Comparison of ENCODE assay signal across 10 cellular contexts in the genomic region with DNA sequence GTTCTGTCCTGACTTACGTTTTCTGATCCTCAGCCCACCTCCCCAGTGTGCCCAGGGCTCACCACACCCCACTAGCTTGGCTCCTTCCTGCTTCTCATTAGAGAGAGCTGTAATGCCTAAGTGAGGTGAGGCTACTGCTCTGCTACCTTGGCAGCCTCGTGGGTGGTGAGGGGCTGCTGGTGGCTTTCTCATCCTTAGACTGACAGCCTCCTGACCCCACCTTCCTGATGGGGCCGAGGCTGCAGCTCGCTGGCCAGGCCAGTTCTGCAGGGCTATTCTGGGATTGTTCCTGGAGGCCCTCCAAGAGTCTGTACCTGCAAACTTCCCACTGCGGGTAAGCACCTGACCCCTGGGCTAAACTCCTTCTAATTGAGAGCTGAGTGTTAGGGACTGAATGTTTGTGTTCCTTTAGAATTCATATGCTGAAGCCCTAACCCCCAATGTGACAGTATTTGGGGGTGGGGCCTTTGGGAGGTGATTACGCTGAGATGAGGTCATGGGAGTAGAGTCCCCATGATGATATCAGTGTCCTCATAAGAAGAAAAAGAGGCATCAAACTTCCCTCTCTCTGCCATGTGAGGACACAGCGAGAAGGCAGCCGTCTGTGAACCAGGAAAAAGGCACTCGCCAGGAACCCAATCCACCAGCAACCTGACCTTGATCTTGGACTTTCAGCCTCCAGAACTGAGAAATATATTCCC. TPM values are rescaled to one million over a fixed set of nuclear protein-coding genes. Genes with fewer than 3 reads are reported as not detected.
DNase-seq lines count a peak whose midpoint lies in the region; ATAC-seq and TF ChIP-seq lines count a peak whose summit lies in the region.
"Had no signal": no experiment of that assay in that cellular context is flagged by ENCODE, and none has a peak within 500 bp of the region (broad histone marks: within the 10 kb centered on the region; RNA-seq: fewer than 3 reads in every experiment).

No MANE protein-coding gene starts in this region.

- TF ChIP-seq POLR2A in body of pancreas (IDR thresholded peaks at IDR 0.05), result no peak

- no peak for TF ChIP-seq CTCF in body of pancreas (IDR thresholded peaks at IDR 0.05)

- intact Hi-C loops in body of pancreas (cut with DNase I) (no loop called here), posterior vena cava (cut with DNase I) (no loop called here)

- H3K27ac ChIP-seq in body of pancreas (peak overlapping the region; percentile 58 to 76 (median 59)), SJCRH30 (no peak overlapping the region)

- H3K9me3 ChIP-seq in body of pancreas, result no peaks in the 10 kb centered on the region
- no peaks in the 10 kb centered on the region for H3K9me3 ChIP-seq in SJCRH30 (replicated peaks)

- WGBS in body of pancreas, 2 donors, result 16 to 18% methylated on average over 7 to 9 of the region's 9 CpGs

- peak; percentile 13 for ATAC-seq in GM18520 (IDR thresholded peaks at IDR 0.05; ENCODE audit: unreplicated experiment)
- peak; percentile 3 for ATAC-seq in HG02970 (IDR thresholded peaks at IDR 0.05; ENCODE audit: low FRiP score, unreplicated experiment)
- ATAC-seq in body of pancreas, result peak; percentile 46
- ATAC-seq: activated CD8-positive, alpha-beta memory T cell treated with anti-CD3 and anti-CD28 coated beads, Interleukin-2, amount 10 ng/mL, durations not matched to agents 7 days and 5 days had no signal

- H3K4me3 ChIP-seq in body of pancreas (no peak overlapping the region), SJCRH30 (no peak overlapping the region)

- no peaks in the 10 kb centered on the region for H3K27me3 ChIP-seq in body of pancreas
- no peaks in the 10 kb centered on the region; the same call in 1 of the 2 replicates for H3K27me3 ChIP-seq in SJCRH30

- H3K36me3 ChIP-seq in body of pancreas (replicated peaks in 1 of 2; ENCODE audit: insufficient read depth in 1 of 2, low read depth in 2 of 2) (no peaks in the 10 kb centered on the region), SJCRH30 (no peaks in the 10 kb centered on the region)

- DNase-seq in body of pancreas (peak; percentile 45 to 76 (median 66)), posterior vena cava (ENCODE audit: low spot score) (peak; percentile 58), NCI-H1436 treated with DMSO at 0.1 percent for 48 hours (lab: John Stamatoyannopoulos, UW) (no peak), cerebellar nuclear complex (lab: John Stamatoyannopoulos, UW) (no peak), SJCRH30 (no peak)
- no peak for DNase-seq in activated CD4-positive, alpha-beta T cell treated with anti-CD3 and anti-CD28 coated beads, Interleukin-2, amount 50 U/mL, for 48 hours
- DNase-seq: activated CD8-positive, alpha-beta memory T cell treated with anti-CD3 and anti-CD28 coated beads, Interleukin-2, amount 10 ng/mL, durations not matched to agents 7 days and 5 days; stimulated activated CD4-positive, alpha-beta T cell treated with anti-CD3 and anti-CD28 coated beads, Interleukin-4, amount 100 ng/mL, for 4 hours had no signal

- H3K4me1 ChIP-seq in body of pancreas (peaks cover 19% of the 10 kb centered on the region), SJCRH30 (peaks cover 21% of the 10 kb centered on the region; the same call in 1 of the 2 replicates)

RNA-seq across cellular contexts. Expression of a gene that starts 38.1 kb away (rescaled TPM):
- total RNA-seq in body of pancreas (10 to 100 TPM; 29.6 to 42.2 TPM), posterior vena cava (10 to 100 TPM; 53.5 to 60.7 TPM)
- 5.7 and 6.8 TPM in 2 replicates for total RNA-seq in SJCRH30 (2014; rRNA removed; shearing (Covaris generic))

Comparison
In these comparisons a context has a peak if more than half of its experiments do, and no peak if none do; other contexts are left out.
1. DNase-seq: peak in body of pancreas (4 of 4) and posterior vena cava (single experiment); none in NCI-H1436 treated with DMSO at 0.1 percent for 48 hours (single experiment), cerebellar nuclear complex (0 of 2), SJCRH30 (0 of 2) and activated CD4-positive, alpha-beta T cell treated with anti-CD3 and anti-CD28 coated beads, Interleukin-2, amount 50 U/mL, for 48 hours (0 of 2).
2. Peak in every context shown above with its lines, with median percentiles within 50 percentile points of each other: ATAC-seq.